ENCODE assay signal across 24 cellular contexts in the genomic region with DNA sequence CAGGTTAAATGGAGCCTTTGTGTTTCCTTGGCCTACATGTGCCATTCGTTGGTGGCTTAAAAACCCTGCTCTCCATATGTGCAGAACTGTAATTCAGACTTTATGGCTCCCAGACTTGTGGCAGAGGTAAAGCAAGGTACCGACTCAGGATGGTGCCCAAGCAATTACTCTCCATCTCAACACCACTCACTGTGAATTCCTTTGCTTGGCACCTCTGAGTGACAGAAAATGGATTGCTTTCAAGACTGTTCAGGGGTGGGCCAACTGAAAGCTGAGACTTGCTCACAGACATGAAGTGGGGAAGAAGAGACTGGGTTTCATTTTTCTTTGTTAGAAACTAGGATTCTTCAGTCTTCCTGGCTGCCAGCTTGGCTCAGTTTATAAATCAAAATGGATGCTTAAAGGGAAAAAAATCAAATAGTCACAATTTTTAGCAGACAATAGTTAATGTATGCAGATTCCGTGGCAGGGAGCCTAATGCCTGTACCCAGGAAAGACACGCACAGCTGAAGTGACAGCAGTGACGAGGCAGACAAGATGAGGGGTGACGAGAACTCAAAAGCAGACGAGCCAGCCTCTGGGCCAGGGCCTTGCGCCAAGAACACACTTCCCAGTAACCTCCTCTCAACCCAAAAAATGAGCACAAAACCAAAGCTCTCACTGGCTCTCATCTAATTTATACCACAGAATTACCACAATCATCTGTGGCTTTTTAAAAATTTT.
DNase-seq lines count a peak whose midpoint lies in the region; ATAC-seq and TF ChIP-seq lines count a peak whose summit lies in the region.
"Had no signal": no experiment of that assay in that cellular context is flagged by ENCODE, and none has a peak within 500 bp of the region (broad histone marks: within the 10 kb centered on the region; RNA-seq: fewer than 3 reads in every experiment).

No MANE protein-coding gene starts in this region.

- peak overlapping the region in 1 of 12 donors; percentile 13 for H3K27ac ChIP-seq in heart left ventricle
- no peak overlapping the region for H3K27ac ChIP-seq in left ventricle myocardium inferior (replicated peaks)
- peak overlapping the region; percentile 18 for H3K27ac ChIP-seq in angular gyrus (ENCODE audit: low read depth, low read length)
- peak overlapping the region; percentile 18 for H3K27ac ChIP-seq in temporal lobe (ENCODE audit: low read depth, low read length)
- H3K27ac ChIP-seq: gastroesophageal sphincter, parathyroid adenoma, testis had no signal

- intact Hi-C loops in heart left ventricle (cut with DNase I) (no loop called here), left ventricle myocardium inferior (cut with micrococcal nuclease) (no loop called here), left ventricle myocardium superior (cut with micrococcal nuclease) (no loop called here)

- peak in 2 of 5 donors; percentile 35 to 58 for DNase-seq in heart left ventricle
- no peak for DNase-seq in left ventricle myocardium inferior
- DNase-seq in left ventricle myocardium superior: peak; percentile 42
- no peak for DNase-seq in GDM1 (lab: John Stamatoyannopoulos, UW)
- DNase-seq: activated CD4-positive, alpha-beta T cell treated with anti-CD3 and anti-CD28 coated beads, Interleukin-2, amount 50 U/mL, for 1 hour; activated naive CD8-positive, alpha-beta T cell treated with anti-CD3 and anti-CD28 coated beads, Interleukin-2, amount 10 ng/mL, durations not matched to agents 7 days and 5 days; DND-41; KG1; mucosa of descending colon; NCI-H1105 treated with DMSO at 0.1 percent for 48 hours; NCI-H2029 treated with DMSO at 0.1 percent for 48 hours; nephron progenitor cell; OCI-M1; stimulated activated naive CD4-positive, alpha-beta T cell; T-helper 2 cell; testis had no signal

- ATAC-seq in heart left ventricle: peak; percentile 41 to 68 (median 56)
- peak; percentile 72 for ATAC-seq in left ventricle myocardium superior
- no peak for ATAC-seq in GM19324 (IDR thresholded peaks at IDR 0.05; ENCODE audit: low FRiP score, unreplicated experiment)
- ATAC-seq: gastroesophageal sphincter, HCT116, mucosa of descending colon had no signal

- H3K27me3 ChIP-seq in heart left ventricle (no peaks in the 10 kb centered on the region), left ventricle myocardium inferior (ENCODE audit: low read depth) (no peaks in the 10 kb centered on the region)
- H3K27me3 ChIP-seq: gastroesophageal sphincter, MG63, testis had no signal

- no peaks in the 10 kb centered on the region for H3K9me3 ChIP-seq in heart left ventricle
- H3K9me3 ChIP-seq in left ventricle myocardium inferior (replicated peaks): no peaks in the 10 kb centered on the region
- H3K9me3 ChIP-seq: gastroesophageal sphincter, MG63, mucosa of descending colon, testis had no signal

- H3K4me3 ChIP-seq in heart left ventricle: no peak overlapping the region
- no peak overlapping the region for H3K4me3 ChIP-seq in left ventricle myocardium inferior
- H3K4me3 ChIP-seq: gastroesophageal sphincter, lung, MG63, mucosa of descending colon, testis had no signal

- TF ChIP-seq POLR2A in heart left ventricle (IDR thresholded peaks at IDR 0.05): no peak

- H3K4me1 ChIP-seq in heart left ventricle (peaks cover 0 to 35% (median 17%) of the 10 kb centered on the region in 12 donors), left ventricle myocardium inferior (peaks cover 41% of the 10 kb centered on the region)

- no peak for TF ChIP-seq CTCF in heart left ventricle (IDR thresholded peaks at IDR 0.05)
- TF ChIP-seq CTCF in left ventricle myocardium inferior (IDR thresholded peaks at IDR 0.05; ENCODE audit: borderline replicate concordance): no peak

- 57 to 68% (median 64%) methylated on average over 8 of the region's 8 CpGs for WGBS in heart left ventricle, 4 donors

- H3K36me3 ChIP-seq in heart left ventricle: no peaks in the 10 kb centered on the region
- H3K36me3 ChIP-seq in left ventricle myocardium inferior: no peaks in the 10 kb centered on the region
- H3K36me3 ChIP-seq: gastroesophageal sphincter, MG63 had no signal
